ENCODE assay signal across 1 cellular context in genomic region chr2:231482806-231483391, GRCh38.
TF ChIP-seq lines count a peak whose summit lies in the region.

No MANE protein-coding gene starts in this region.

TF ChIP-seq in HepG2, 621 proteins besides CTCF, POLR2A, EP300 and RAD21 (continued from another document and continues in another):
- TF ChIP-seq THRA (CRISPR knock-in tag; IDR thresholded peaks at IDR 0.05; ENCODE audit: borderline replicate concordance) (peak; percentile 35; the same call in 1 of the 2 replicates), NR0B2 (CRISPR knock-in tag; IDR thresholded peaks at IDR 0.05) (no peak), RARG (CRISPR knock-in tag; IDR thresholded peaks at IDR 0.05; ENCODE audit: low read depth) (no peak), KLF6 (CRISPR knock-in tag; IDR thresholded peaks at IDR 0.05) (no peak), ZNF264 (CRISPR knock-in tag; IDR thresholded peaks at IDR 0.05) (peak; percentile 64; the same call in 1 of the 2 replicates), ZNF598 (CRISPR knock-in tag; IDR thresholded peaks at IDR 0.05; ENCODE audit: borderline replicate concordance) (0 out of 2 replicates have a peak, but pooled peaks have one; percentile 60), ZNF431 (CRISPR knock-in tag; IDR thresholded peaks at IDR 0.05; ENCODE audit: borderline replicate concordance, low read depth) (no peak), ZNF230 (CRISPR knock-in tag; IDR thresholded peaks at IDR 0.05) (no peak; the same call in 1 of the 2 replicates), ZNF337 (CRISPR knock-in tag; IDR thresholded peaks at IDR 0.05; ENCODE audit: borderline replicate concordance, low read depth) (no peak), ZNF687 (CRISPR knock-in tag; IDR thresholded peaks at IDR 0.05) (peak; percentile 84), HDAC1 (CRISPR knock-in tag; IDR thresholded peaks at IDR 0.05) (no peak), ZNF788 (CRISPR knock-in tag; IDR thresholded peaks at IDR 0.05; ENCODE audit: borderline replicate concordance) (0 out of 2 replicates have a peak, but pooled peaks have one; percentile 12), FOXP4 (CRISPR knock-in tag; IDR thresholded peaks at IDR 0.05) (no peak), TAF1 (CRISPR knock-in tag; IDR thresholded peaks at IDR 0.05) (peak; percentile 51; the same call in 1 of the 2 replicates), ZBTB49 (CRISPR knock-in tag; IDR thresholded peaks at IDR 0.05; ENCODE audit: borderline replicate concordance) (no peak), BATF2 (CRISPR knock-in tag; IDR thresholded peaks at IDR 0.05) (no peak), PPARG (CRISPR knock-in tag; conservative IDR thresholded peaks at IDR 0.05) (no peak), KDM3A (CRISPR knock-in tag; IDR thresholded peaks at IDR 0.05; ENCODE audit: low read depth) (peak; percentile 84; the same call in 1 of the 2 replicates), FOXP1 (IDR thresholded peaks at IDR 0.05) (no peak), FOXP1 (CRISPR knock-in tag; IDR thresholded peaks at IDR 0.05) (no peak), ZNF605 (CRISPR knock-in tag; IDR thresholded peaks at IDR 0.05) (peak; percentile 71; the same call in 1 of the 2 replicates), NFYB (CRISPR knock-in tag; IDR thresholded peaks at IDR 0.05) (no peak), SIN3B (IDR thresholded peaks at IDR 0.05; ENCODE audit: low read length) (no peak), ZNF646 (CRISPR knock-in tag; IDR thresholded peaks at IDR 0.05) (no peak), SRSF4 (IDR thresholded peaks at IDR 0.05; ENCODE audit: low read depth, low read length, poor library complexity, severe bottlenecking) (no peak), KMT2B (CRISPR knock-in tag; IDR thresholded peaks at IDR 0.05) (0 out of 2 replicates have a peak, but pooled peaks have one; percentile 30), TFDP2 (CRISPR knock-in tag; IDR thresholded peaks at IDR 0.05) (no peak), ZKSCAN8 (CRISPR knock-in tag; IDR thresholded peaks at IDR 0.05; ENCODE audit: borderline replicate concordance) (no peak), SATB2 (CRISPR knock-in tag; IDR thresholded peaks at IDR 0.05) (no peak), ZNF33A (CRISPR knock-in tag; IDR thresholded peaks at IDR 0.05; ENCODE audit: borderline replicate concordance) (no peak), SP1 (IDR thresholded peaks at IDR 0.05) (no peak), SP1 (CRISPR knock-in tag; IDR thresholded peaks at IDR 0.05) (no peak), ZNF878 (CRISPR knock-in tag; IDR thresholded peaks at IDR 0.05) (no peak), TAF15 (IDR thresholded peaks at IDR 0.05; ENCODE audit: low read depth, low read length, poor library complexity, severe bottlenecking) (peak; percentile 41), FIP1L1 (IDR thresholded peaks at IDR 0.05; ENCODE audit: borderline replicate concordance, insufficient read depth, low read depth, low read length) (0 out of 2 replicates have a peak, but pooled peaks have one; percentile 32), SKI (IDR thresholded peaks at IDR 0.05; ENCODE audit: partially characterized antibody) (no peak), ARNT2 (CRISPR knock-in tag; IDR thresholded peaks at IDR 0.05; ENCODE audit: low read depth) (peak; percentile 48; the same call in 1 of the 2 replicates), ZNF703 (CRISPR knock-in tag; IDR thresholded peaks at IDR 0.05; ENCODE audit: borderline replicate concordance) (no peak), TP53 (CRISPR knock-in tag; conservative IDR thresholded peaks at IDR 0.05) (no peak), HCFC1 (IDR thresholded peaks at IDR 0.05; ENCODE audit: low read depth, low read length) (no peak), ARNT (IDR thresholded peaks at IDR 0.05) (no peak), TBP (CRISPR knock-in tag; IDR thresholded peaks at IDR 0.05) (no peak), NRL (CRISPR knock-in tag; IDR thresholded peaks at IDR 0.05; ENCODE audit: borderline replicate concordance) (no peak), ETV5 (CRISPR knock-in tag; IDR thresholded peaks at IDR 0.05; ENCODE audit: borderline replicate concordance) (no peak), U2AF2 (IDR thresholded peaks at IDR 0.05; ENCODE audit: low read depth, low read length) (no peak), ZMAT3 (CRISPR knock-in tag; conservative IDR thresholded peaks at IDR 0.05) (no peak), EEA1 (CRISPR knock-in tag; IDR thresholded peaks at IDR 0.05; ENCODE audit: borderline replicate concordance) (no peak), ADNP (CRISPR knock-in tag; IDR thresholded peaks at IDR 0.05) (no peak), ZNF768 (CRISPR knock-in tag; IDR thresholded peaks at IDR 0.05) (no peak)
